Comparison of ENCODE assay signal across 8 cellular contexts in the genomic region with DNA sequence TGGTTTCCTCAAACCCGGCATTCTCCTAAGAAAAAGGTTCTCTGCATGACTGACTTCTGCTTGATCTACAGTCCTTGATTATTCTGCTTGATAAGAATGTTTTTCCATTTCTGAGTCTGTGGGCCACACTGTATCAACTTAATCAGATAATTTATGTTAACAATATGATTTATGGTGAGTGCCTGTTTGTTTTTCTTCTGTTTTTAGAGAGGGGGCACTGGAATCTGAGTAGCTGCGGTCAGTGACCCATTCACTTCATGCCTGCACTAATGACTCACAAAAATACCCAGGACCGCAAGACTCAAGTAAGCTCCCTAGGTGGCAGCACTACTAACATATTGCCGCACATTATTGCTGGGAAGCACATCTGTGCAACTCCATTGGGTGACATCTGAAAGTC.
DNase-seq lines count a peak whose midpoint lies in the region; ATAC-seq and TF ChIP-seq lines count a peak whose summit lies in the region.

No MANE protein-coding gene starts in this region.

- ATAC-seq in gastrocnemius medialis (no peak), GM21723 (IDR thresholded peaks at IDR 0.05; ENCODE audit: unreplicated experiment) (no peak)

- peaks cover 2% of the 10 kb centered on the region; the same call in 1 of the 2 replicates for H3K27me3 Mint-ChIP-seq in HFFc6 (ENCODE audit: insufficient read depth)

- no peaks in the 10 kb centered on the region for H3K36me3 Mint-ChIP-seq in HFFc6 (ENCODE audit: low read depth)

- no peak overlapping the region for H3K4me3 ChIP-seq in hepatocyte
- H3K4me3 ChIP-seq in gastrocnemius medialis: no peak overlapping the region
- no peak overlapping the region for H3K4me3 ChIP-seq in dorsolateral prefrontal cortex

- no peak for TF ChIP-seq POLR2A in gastrocnemius medialis (IDR thresholded peaks at IDR 0.05)

- H3K4me3 Mint-ChIP-seq in HFFc6: no peak overlapping the region

- no peaks in the 10 kb centered on the region for H3K4me1 Mint-ChIP-seq in HFFc6 (ENCODE audit: low read depth)

- intact Hi-C loops in gastrocnemius medialis (cut with DNase I; ENCODE audit: low total_unique reads): no loop called here
- intact Hi-C loops in dorsolateral prefrontal cortex (cut with DNase I): no loop called here

- H3K79me2 ChIP-seq in hepatocyte: no peaks in the 10 kb centered on the region

- no peaks in the 10 kb centered on the region for H3K27me3 ChIP-seq in hepatocyte
- H3K27me3 ChIP-seq in gastrocnemius medialis: no peaks in the 10 kb centered on the region
- H3K27me3 ChIP-seq in dorsolateral prefrontal cortex: no peaks in the 10 kb centered on the region

- peak; percentile 17 for DNase-seq in GM13977 (ENCODE audit: low spot score)
- DNase-seq in HFFc6: peak; percentile 0
- peak; percentile 18 for DNase-seq in NCI-H2171 treated with DMSO at 0.1 percent for 48 hours (lab: John Stamatoyannopoulos, UW)
- peak; percentile 32 for DNase-seq in hepatocyte (ENCODE audit: low spot score)
- DNase-seq in gastrocnemius medialis: no peak
- no peak for DNase-seq in dorsolateral prefrontal cortex
- no peak for DNase-seq in stimulated activated CD4-positive, alpha-beta T cell treated with anti-CD3 and anti-CD28 coated beads, Interleukin-2, amount 100 ng/mL, for 48 hours

- 41% methylated on average over 4 of the region's 4 CpGs for WGBS in hepatocyte (ENCODE audit: low lambda C conversion rate, missing lambda C conversion rate)

- in situ Hi-C loops in GM13977 (cut with MboI; ENCODE audit: low pct_unique_long_range_greater_than_20kb, low sequenced_read_pairs, unreplicated experiment) (no loop called here), gastrocnemius medialis (cut with MboI; ENCODE audit: low sequenced_read_pairs in 4 of 4) (no loop called here)

- H3K9me2 ChIP-seq in hepatocyte (replicated peaks; ENCODE audit: insufficient read depth): no peaks in the 10 kb centered on the region

- H3K36me3 ChIP-seq in hepatocyte (replicated peaks; ENCODE audit: insufficient read depth, low read depth): no peaks in the 10 kb centered on the region
- no peaks in the 10 kb centered on the region for H3K36me3 ChIP-seq in gastrocnemius medialis

- H3K9me3 Mint-ChIP-seq in HFFc6: peaks cover 4% of the 10 kb centered on the region

- no peak overlapping the region for H3K27ac Mint-ChIP-seq in HFFc6

- no peaks in the 10 kb centered on the region for H4K20me1 ChIP-seq in hepatocyte (ENCODE audit: insufficient read depth, poor library complexity, severe bottlenecking)

- TF ChIP-seq CTCF in GM13977 (IDR thresholded peaks at IDR 0.05; ENCODE audit: extremely low read depth, insufficient read depth, missing control alignments): peak; percentile 58
- peak; percentile 33; the same call in 1 of the 2 replicates for TF ChIP-seq CTCF in HFFc6 (IDR thresholded peaks at IDR 0.05)
- TF ChIP-seq CTCF in hepatocyte (IDR thresholded peaks at IDR 0.05; ENCODE audit: poor library complexity): peak; percentile 26
- no peak for TF ChIP-seq CTCF in gastrocnemius medialis (IDR thresholded peaks at IDR 0.05 in 4 of 5, conservative IDR thresholded peaks at IDR 0.05 in 1 of 5)
- peak in 6 of 56 donors; percentile 5 to 15 (median 9) for TF ChIP-seq CTCF in dorsolateral prefrontal cortex (IDR thresholded peaks at IDR 0.05 in 54 of 56, conservative IDR thresholded peaks at IDR 0.05 in 2 of 56; ENCODE audit: low read depth in 1 of 56, partially characterized antibody in 56 of 56)

- no peak overlapping the region for H3K27ac ChIP-seq in hepatocyte
- H3K27ac ChIP-seq in gastrocnemius medialis: no peak overlapping the region
- no peak overlapping the region for H3K27ac ChIP-seq in dorsolateral prefrontal cortex

- H3K9me3 ChIP-seq in hepatocyte (ENCODE audit: low read depth): no peaks in the 10 kb centered on the region
- no peaks in the 10 kb centered on the region for H3K9me3 ChIP-seq in gastrocnemius medialis

- H3K4me1 ChIP-seq in hepatocyte (ENCODE audit: insufficient read depth): no peaks in the 10 kb centered on the region
- H3K4me1 ChIP-seq in gastrocnemius medialis: no peaks in the 10 kb centered on the region

- no peak overlapping the region for H3K4me2 ChIP-seq in hepatocyte

- H2AFZ ChIP-seq in hepatocyte: no peak overlapping the region

Comparison
In these comparisons a context has a peak if more than half of its experiments do, and no peak if none do; other contexts are left out.
1. DNase-seq: peak in GM13977 (single experiment), HFFc6 (single experiment), NCI-H2171 treated with DMSO at 0.1 percent for 48 hours (single experiment) and hepatocyte (single experiment); none in gastrocnemius medialis (0 of 2), dorsolateral prefrontal cortex (0 of 10) and stimulated activated CD4-positive, alpha-beta T cell treated with anti-CD3 and anti-CD28 coated beads, Interleukin-2, amount 100 ng/mL, for 48 hours (0 of 2).
2. CTCF ChIP-seq: peak in GM13977 (single experiment), HFFc6 (single experiment) and hepatocyte (single experiment); none in gastrocnemius medialis (0 of 5).